ENCODE assay signal across 1 cellular context in the genomic region with DNA sequence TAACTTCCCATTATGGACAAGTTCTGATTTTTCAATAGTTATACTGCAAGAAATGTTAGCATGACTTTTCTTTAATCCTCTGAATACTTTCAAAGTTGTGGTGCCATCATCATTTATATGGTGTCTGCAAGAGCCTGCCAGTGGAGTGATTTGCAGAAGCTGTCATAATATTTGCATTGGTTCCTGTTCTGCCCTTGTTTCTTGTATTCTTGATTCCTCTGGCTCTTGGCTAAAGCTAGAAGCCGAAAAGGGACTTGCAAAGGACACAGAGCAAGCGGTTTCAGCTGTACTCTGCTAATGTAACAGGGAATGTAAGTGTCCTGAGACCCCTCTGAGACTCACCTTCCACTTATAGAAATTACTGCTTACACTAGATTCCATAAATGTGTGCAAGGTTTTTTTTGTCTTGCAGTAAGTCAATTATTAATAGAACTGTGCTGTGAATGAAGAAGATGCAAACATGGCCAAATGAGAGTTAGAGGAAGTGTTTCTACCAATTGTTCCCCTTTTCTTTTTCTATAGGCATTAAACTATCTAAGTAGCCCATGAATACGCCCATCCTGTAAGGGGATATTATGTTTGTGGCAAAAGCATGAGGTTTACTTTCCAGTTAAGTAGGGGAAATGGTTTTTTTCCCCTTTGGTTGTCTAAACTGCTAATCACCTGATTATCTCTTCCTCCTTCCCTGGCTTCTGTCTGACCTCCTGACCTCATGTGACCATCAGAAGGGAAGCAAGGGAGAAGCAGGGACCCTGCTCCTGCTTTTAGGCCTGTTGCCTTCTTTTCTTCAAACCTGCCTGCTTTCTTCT.
A peak's percentile ranks its signal among the peaks of the same experiment; 100 is the strongest.
TF ChIP-seq lines count a peak whose summit lies in the region.

No MANE protein-coding gene starts in this region.

TF ChIP-seq in GM12878, 131 proteins besides CTCF, POLR2A, EP300 and RAD21 (continued from another document):
- no peak; the same call in 1 of the 2 replicates for TF ChIP-seq ATF7 (IDR thresholded peaks at IDR 0.05; ENCODE audit: low read depth)
- no peak for TF ChIP-seq JUNB (IDR thresholded peaks at IDR 0.05)
- TF ChIP-seq, protein P1, sequence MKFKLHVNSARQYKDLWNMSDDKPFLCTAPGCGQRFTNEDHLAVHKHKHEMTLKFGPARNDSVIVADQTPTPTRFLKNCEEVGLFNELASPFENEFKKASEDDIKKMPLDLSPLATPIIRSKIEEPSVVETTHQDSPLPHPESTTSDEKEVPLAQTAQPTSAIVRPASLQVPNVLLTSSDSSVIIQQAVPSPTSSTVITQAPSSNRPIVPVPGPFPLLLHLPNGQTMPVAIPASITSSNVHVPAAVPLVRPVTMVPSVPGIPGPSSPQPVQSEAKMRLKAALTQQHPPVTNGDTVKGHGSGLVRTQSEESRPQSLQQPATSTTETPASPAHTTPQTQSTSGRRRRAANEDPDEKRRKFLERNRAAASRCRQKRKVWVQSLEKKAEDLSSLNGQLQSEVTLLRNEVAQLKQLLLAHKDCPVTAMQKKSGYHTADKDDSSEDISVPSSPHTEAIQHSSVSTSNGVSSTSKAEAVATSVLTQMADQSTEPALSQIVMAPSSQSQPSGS (IDR thresholded peaks at IDR 0.05; ENCODE audit: low read length), result no peak
- TF ChIP-seq, protein P2, sequence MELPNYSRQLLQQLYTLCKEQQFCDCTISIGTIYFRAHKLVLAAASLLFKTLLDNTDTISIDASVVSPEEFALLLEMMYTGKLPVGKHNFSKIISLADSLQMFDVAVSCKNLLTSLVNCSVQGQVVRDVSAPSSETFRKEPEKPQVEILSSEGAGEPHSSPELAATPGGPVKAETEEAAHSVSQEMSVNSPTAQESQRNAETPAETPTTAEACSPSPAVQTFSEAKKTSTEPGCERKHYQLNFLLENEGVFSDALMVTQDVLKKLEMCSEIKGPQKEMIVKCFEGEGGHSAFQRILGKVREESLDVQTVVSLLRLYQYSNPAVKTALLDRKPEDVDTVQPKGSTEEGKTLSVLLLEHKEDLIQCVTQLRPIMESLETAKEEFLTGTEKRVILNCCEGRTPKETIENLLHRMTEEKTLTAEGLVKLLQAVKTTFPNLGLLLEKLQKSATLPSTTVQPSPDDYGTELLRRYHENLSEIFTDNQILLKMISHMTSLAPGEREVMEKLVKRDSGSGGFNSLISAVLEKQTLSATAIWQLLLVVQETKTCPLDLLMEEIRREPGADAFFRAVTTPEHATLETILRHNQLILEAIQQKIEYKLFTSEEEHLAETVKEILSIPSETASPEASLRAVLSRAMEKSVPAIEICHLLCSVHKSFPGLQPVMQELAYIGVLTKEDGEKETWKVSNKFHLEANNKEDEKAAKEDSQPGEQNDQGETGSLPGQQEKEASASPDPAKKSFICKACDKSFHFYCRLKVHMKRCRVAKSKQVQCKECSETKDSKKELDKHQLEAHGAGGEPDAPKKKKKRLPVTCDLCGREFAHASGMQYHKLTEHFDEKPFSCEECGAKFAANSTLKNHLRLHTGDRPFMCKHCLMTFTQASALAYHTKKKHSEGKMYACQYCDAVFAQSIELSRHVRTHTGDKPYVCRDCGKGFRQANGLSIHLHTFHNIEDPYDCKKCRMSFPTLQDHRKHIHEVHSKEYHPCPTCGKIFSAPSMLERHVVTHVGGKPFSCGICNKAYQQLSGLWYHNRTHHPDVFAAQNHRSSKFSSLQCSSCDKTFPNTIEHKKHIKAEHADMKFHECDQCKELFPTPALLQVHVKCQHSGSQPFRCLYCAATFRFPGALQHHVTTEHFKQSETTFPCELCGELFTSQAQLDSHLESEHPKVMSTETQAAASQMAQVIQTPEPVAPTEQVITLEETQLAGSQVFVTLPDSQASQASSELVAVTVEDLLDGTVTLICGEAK (IDR thresholded peaks at IDR 0.05; ENCODE audit: borderline replicate concordance), result no peak
- TF ChIP-seq ZNF384 (IDR thresholded peaks at IDR 0.05; ENCODE audit: borderline replicate concordance, low read depth, low read length), result no peak
- no peak for TF ChIP-seq CBFB (IDR thresholded peaks at IDR 0.05; ENCODE audit: low read depth)
- no peak for TF ChIP-seq FOXM1 (IDR thresholded peaks at IDR 0.05; ENCODE audit: low read depth, low read length)
- TF ChIP-seq RAD51 (IDR thresholded peaks at IDR 0.05), result peak; percentile 59; the same call in 1 of the 2 replicates
- TF ChIP-seq NFXL1 (IDR thresholded peaks at IDR 0.05; ENCODE audit: borderline replicate concordance), result no peak
- no peak for TF ChIP-seq ZBED1 (IDR thresholded peaks at IDR 0.05; ENCODE audit: borderline replicate concordance)
- TF ChIP-seq EED (IDR thresholded peaks at IDR 0.05; ENCODE audit: low read depth), result no peak
- TF ChIP-seq, protein P3, sequence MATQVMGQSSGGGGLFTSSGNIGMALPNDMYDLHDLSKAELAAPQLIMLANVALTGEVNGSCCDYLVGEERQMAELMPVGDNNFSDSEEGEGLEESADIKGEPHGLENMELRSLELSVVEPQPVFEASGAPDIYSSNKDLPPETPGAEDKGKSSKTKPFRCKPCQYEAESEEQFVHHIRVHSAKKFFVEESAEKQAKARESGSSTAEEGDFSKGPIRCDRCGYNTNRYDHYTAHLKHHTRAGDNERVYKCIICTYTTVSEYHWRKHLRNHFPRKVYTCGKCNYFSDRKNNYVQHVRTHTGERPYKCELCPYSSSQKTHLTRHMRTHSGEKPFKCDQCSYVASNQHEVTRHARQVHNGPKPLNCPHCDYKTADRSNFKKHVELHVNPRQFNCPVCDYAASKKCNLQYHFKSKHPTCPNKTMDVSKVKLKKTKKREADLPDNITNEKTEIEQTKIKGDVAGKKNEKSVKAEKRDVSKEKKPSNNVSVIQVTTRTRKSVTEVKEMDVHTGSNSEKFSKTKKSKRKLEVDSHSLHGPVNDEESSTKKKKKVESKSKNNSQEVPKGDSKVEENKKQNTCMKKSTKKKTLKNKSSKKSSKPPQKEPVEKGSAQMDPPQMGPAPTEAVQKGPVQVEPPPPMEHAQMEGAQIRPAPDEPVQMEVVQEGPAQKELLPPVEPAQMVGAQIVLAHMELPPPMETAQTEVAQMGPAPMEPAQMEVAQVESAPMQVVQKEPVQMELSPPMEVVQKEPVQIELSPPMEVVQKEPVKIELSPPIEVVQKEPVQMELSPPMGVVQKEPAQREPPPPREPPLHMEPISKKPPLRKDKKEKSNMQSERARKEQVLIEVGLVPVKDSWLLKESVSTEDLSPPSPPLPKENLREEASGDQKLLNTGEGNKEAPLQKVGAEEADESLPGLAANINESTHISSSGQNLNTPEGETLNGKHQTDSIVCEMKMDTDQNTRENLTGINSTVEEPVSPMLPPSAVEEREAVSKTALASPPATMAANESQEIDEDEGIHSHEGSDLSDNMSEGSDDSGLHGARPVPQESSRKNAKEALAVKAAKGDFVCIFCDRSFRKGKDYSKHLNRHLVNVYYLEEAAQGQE (IDR thresholded peaks at IDR 0.05; ENCODE audit: low read depth, low read length), result no peak
- TF ChIP-seq, protein P4, sequence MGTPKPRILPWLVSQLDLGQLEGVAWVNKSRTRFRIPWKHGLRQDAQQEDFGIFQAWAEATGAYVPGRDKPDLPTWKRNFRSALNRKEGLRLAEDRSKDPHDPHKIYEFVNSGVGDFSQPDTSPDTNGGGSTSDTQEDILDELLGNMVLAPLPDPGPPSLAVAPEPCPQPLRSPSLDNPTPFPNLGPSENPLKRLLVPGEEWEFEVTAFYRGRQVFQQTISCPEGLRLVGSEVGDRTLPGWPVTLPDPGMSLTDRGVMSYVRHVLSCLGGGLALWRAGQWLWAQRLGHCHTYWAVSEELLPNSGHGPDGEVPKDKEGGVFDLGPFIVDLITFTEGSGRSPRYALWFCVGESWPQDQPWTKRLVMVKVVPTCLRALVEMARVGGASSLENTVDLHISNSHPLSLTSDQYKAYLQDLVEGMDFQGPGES (IDR thresholded peaks at IDR 0.05), result no peak
- no peak for TF ChIP-seq BMI1 (IDR thresholded peaks at IDR 0.05; ENCODE audit: borderline replicate concordance)
- TF ChIP-seq ETV6 (conservative IDR thresholded peaks at IDR 0.05 in 1 of 2, IDR thresholded peaks at IDR 0.05 in 1 of 2; ENCODE audit: borderline replicate concordance in 1 of 2, low read depth in 1 of 2), result no peak
- TF ChIP-seq IKZF2 (IDR thresholded peaks at IDR 0.05), result peak; percentile 70 to 75; a peak in 2 of 4 replicates
